Comparison of ENCODE assay signal across 8 cellular contexts in the genomic region with DNA sequence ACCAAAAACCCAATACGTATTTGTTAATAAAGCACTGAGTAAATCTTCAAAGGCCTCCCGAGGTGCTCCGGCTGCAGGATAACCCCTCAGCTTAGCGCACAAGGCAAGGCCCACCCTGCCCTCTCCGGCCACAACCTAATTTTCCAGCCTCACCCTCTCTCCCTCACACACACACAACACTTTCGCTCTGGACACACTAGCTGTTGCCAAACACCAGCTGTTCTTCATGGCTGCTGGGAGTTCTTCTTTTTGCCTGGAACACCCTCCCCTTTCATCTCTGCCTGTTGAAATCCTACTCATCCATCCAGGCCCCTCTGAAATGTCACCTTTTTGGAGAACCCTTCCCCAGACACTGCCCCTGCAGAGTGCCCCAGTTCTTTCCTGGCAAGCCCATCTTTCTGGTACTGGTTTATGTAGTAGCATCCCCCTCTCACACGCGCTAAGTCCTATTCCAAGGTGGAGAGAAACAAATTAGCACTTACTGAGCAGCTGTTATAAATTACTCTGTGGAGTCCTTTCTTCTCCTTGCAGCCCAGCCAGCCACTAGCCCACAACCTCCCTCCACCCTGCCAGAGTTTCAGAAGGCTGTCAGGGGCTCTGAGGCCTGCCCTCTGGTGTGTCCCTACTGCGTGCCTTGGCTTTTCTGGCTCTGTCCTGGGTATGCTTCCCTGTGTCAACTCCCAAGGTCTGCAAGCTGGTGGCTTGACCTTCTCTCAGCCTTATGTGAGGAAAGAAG. TPM values are rescaled to one million over a fixed set of nuclear protein-coding genes. Genes with fewer than 3 reads are reported as not detected.
DNase-seq lines count a peak whose midpoint lies in the region; ATAC-seq and TF ChIP-seq lines count a peak whose summit lies in the region.

No MANE protein-coding gene starts in this region.

- ATAC-seq in PC-3 = no peak
- no peak for ATAC-seq in HG03354 (IDR thresholded peaks at IDR 0.05; ENCODE audit: poor library complexity, severe bottlenecking, unreplicated experiment)

- intact Hi-C loops in dorsolateral prefrontal cortex (cut with DNase I) (no loop called here), PC-3 (cut with micrococcal nuclease) (no loop called here)

- H3K9me2 ChIP-seq in PC-3 (replicated peaks; ENCODE audit: low read length) = no peaks in the 10 kb centered on the region

- H3K36me3 ChIP-seq in ES-I3 (ENCODE audit: insufficient read depth, low read length) (no peaks in the 10 kb centered on the region), PC-3 (ENCODE audit: low read depth, low read length) (no peaks in the 10 kb centered on the region)

- H3K27me3 ChIP-seq in dorsolateral prefrontal cortex = peaks cover 0 to 27% (median 0%) of the 10 kb centered on the region in 45 donors
- no peaks in the 10 kb centered on the region for H3K27me3 ChIP-seq in PC-3 (ENCODE audit: low read length)

- peak overlapping the region; percentile 70 for H3K4me3 Mint-ChIP-seq in nephron progenitor cell

- POLR2A ChIA-PET in PC-3 (lab: Charles Lee; ENCODE audit: unreplicated experiment) = no interaction called here

- BruUV-seq in PC-3 (replicated peaks; lab: Mats Ljungman, UMichigan) = no TSS peak

- H3K9me3 Mint-ChIP-seq in nephron progenitor cell = no peaks in the 10 kb centered on the region

- DNase-seq in NB4 (ENCODE audit: low read depth) (peak; percentile 75), dorsolateral prefrontal cortex (no peak), nephron progenitor cell (peak; percentile 8), PC-3 (no peak), GM13977 (ENCODE audit: low spot score) (no peak)
- DNase-seq in activated CD4-positive, CD25-positive, alpha-beta regulatory T cell (lab: John Stamatoyannopoulos, UW) = no peak

- TF ChIP-seq CTCF in NB4 (IDR thresholded peaks at IDR 0.05; ENCODE audit: low read depth, low read length) = no peak
- TF ChIP-seq CTCF in dorsolateral prefrontal cortex (IDR thresholded peaks at IDR 0.05 in 54 of 56, conservative IDR thresholded peaks at IDR 0.05 in 2 of 56; ENCODE audit: low read depth in 1 of 56, partially characterized antibody in 56 of 56) = no peak
- no peak for TF ChIP-seq CTCF in nephron progenitor cell (IDR thresholded peaks at IDR 0.05)
- no peak for TF ChIP-seq CTCF in PC-3 (conservative IDR thresholded peaks at IDR 0.05; ENCODE audit: low read depth, low read length)
- TF ChIP-seq CTCF in GM13977 (IDR thresholded peaks at IDR 0.05; ENCODE audit: extremely low read depth, insufficient read depth, missing control alignments) = no peak

- CTCF ChIA-PET in PC-3 (lab: Charles Lee) = no interaction called here

- H3K9ac ChIP-seq in ES-I3 (ENCODE audit: low read depth, low read length) = peak overlapping the region; percentile 50; the same call in 1 of the 2 replicates
- H3K9ac ChIP-seq in PC-3 (ENCODE audit: low read length) = no peak overlapping the region

- peaks cover 57% of the 10 kb centered on the region for H3K4me1 Mint-ChIP-seq in nephron progenitor cell

- no peak overlapping the region for H3K4me2 ChIP-seq in PC-3 (ENCODE audit: low read length)

- H2AFZ ChIP-seq in PC-3 (ENCODE audit: low read length) = no peak overlapping the region

- H3K4me3 ChIP-seq in NB4 (ENCODE audit: low read depth, low read length) (peak overlapping the region; percentile 70), dorsolateral prefrontal cortex (peak overlapping the region in 52 of 59 donors; percentile 17 to 65 (median 52)), PC-3 (ENCODE audit: low read length) (no peak overlapping the region)

- H3K9me3 ChIP-seq in ES-I3 (ENCODE audit: control insufficient read depth, insufficient read depth, low read length) (no peaks in the 10 kb centered on the region), PC-3 (ENCODE audit: low read length) (no peaks in the 10 kb centered on the region)

- no peak for TF ChIP-seq POLR2A in NB4 (IDR thresholded peaks at IDR 0.05; ENCODE audit: extremely low read depth, insufficient read length)

- in situ Hi-C loops in GM13977 (cut with MboI; ENCODE audit: low pct_unique_long_range_greater_than_20kb, low sequenced_read_pairs, unreplicated experiment) = no loop called here

- no peak overlapping the region for H3K27ac Mint-ChIP-seq in nephron progenitor cell

- no peaks in the 10 kb centered on the region for H4K20me1 ChIP-seq in PC-3 (ENCODE audit: low read length)

- H3F3A ChIP-seq in PC-3 (ENCODE audit: low read length, unreplicated experiment) = no peaks in the 10 kb centered on the region

- no peaks in the 10 kb centered on the region for H3K4me1 ChIP-seq in ES-I3 (ENCODE audit: insufficient read depth, low read length)
- no peaks in the 10 kb centered on the region for H3K4me1 ChIP-seq in PC-3 (ENCODE audit: insufficient read depth, low read length)

- no peaks in the 10 kb centered on the region for H3K36me3 Mint-ChIP-seq in nephron progenitor cell (ENCODE audit: low read depth)

- H3K27ac ChIP-seq in dorsolateral prefrontal cortex (peak overlapping the region in 8 of 59 donors; percentile 4 to 53 (median 47)), PC-3 (ENCODE audit: low read length) (no peak overlapping the region)

- H3K79me2 ChIP-seq in PC-3 (ENCODE audit: low read length) = no peaks in the 10 kb centered on the region

- H3K27me3 Mint-ChIP-seq in nephron progenitor cell (ENCODE audit: low read depth, poor library complexity) = peaks cover 32% of the 10 kb centered on the region

RNA-seq across cellular contexts. Expression of a gene that starts 0.8 kb away (rescaled TPM):
- total RNA-seq in dorsolateral prefrontal cortex (1 to 10 TPM; 1.1 to 5.7 (median 2.6) TPM), PC-3 (2014; rRNA removed) (not detected in 2 replicates)

Comparison
In these comparisons a context has a peak if more than half of its experiments do, and no peak if none do; other contexts are left out.
1. DNase-seq: peak in NB4 (single experiment) and nephron progenitor cell (single experiment); none in dorsolateral prefrontal cortex (0 of 10), PC-3 (single experiment), activated CD4-positive, CD25-positive, alpha-beta regulatory T cell (0 of 4) and GM13977 (single experiment).